Comparison of ENCODE assay signal across 19 cellular contexts in genomic region chr7:77649950-77650349, GRCh38. TPM values are rescaled to one million over a fixed set of nuclear protein-coding genes. Genes with fewer than 3 reads are reported as not detected.
DNase-seq lines count a peak whose midpoint lies in the region; ATAC-seq, FAIRE-seq and TF ChIP-seq lines count a peak whose summit lies in the region.
"Had no signal": no experiment of that assay in that cellular context is flagged by ENCODE, and none has a peak within 500 bp of the region (broad histone marks: within the 10 kb centered on the region; RNA-seq: fewer than 3 reads in every experiment).

No MANE protein-coding gene starts in this region.

- H3K79me2 ChIP-seq in endothelial cell of umbilical vein (ENCODE audit: control insufficient read depth, insufficient read depth, low read length), result no peaks in the 10 kb centered on the region

- no peak for TF ChIP-seq CTCF in endothelial cell of umbilical vein (IDR thresholded peaks at IDR 0.05; ENCODE audit: extremely low read depth in 1 of 2, insufficient read depth in 1 of 2, low read depth in 1 of 2, low read length in 2 of 2)
- TF ChIP-seq CTCF in mesothelial cell of epicardium (IDR thresholded peaks at IDR 0.05; ENCODE audit: unreplicated experiment), result no peak
- TF ChIP-seq CTCF in Calu3 (IDR thresholded peaks at IDR 0.05; ENCODE audit: unreplicated experiment), result no peak
- TF ChIP-seq CTCF in ascending aorta (IDR thresholded peaks at IDR 0.05), result no peak

- no peak overlapping the region for H3K4me3 ChIP-seq in endothelial cell of umbilical vein (replicated peaks in 1 of 3; ENCODE audit: insufficient read depth in 1 of 3, low read depth in 1 of 3, low read length in 3 of 3)
- H3K4me3 ChIP-seq in ascending aorta, result no peak overlapping the region
- H3K4me3 ChIP-seq: vagina had no signal

- no peak for TF ChIP-seq POLR2A in endothelial cell of umbilical vein (IDR thresholded peaks at IDR 0.05; ENCODE audit: low read depth, low read length)

- POLR2A ChIA-PET in endothelial cell of umbilical vein (lab: Charles Lee), result no interaction called here

- H3K36me3 Mint-ChIP-seq in mesothelial cell of epicardium (peaks cover 3% of the 10 kb centered on the region), Calu3 (ENCODE audit: insufficient read depth, unreplicated experiment) (peaks cover 21% of the 10 kb centered on the region)
- H3K36me3 Mint-ChIP-seq: activated naive CD4-positive, alpha-beta T cell treated with anti-CD3 and anti-CD28 coated beads, Interleukin-2, amount 50 U/mL, for 24 hours; naive B cell had no signal

- no peak overlapping the region for H3K9ac ChIP-seq in endothelial cell of umbilical vein (replicated peaks; ENCODE audit: extremely low read depth, insufficient read depth, low read length)

- ATAC-seq in GM21390 (IDR thresholded peaks at IDR 0.05; ENCODE audit: unreplicated experiment), result no peak
- ATAC-seq: effector memory CD8-positive, alpha-beta T cell had no signal

- H4K20me1 ChIP-seq in endothelial cell of umbilical vein (replicated peaks; ENCODE audit: control insufficient read depth, extremely low read depth, insufficient read depth, low read length), result no peaks in the 10 kb centered on the region

- CTCF ChIA-PET in endothelial cell of umbilical vein (lab: Charles Lee), result interaction anchor here (0.8 to 3.0 kb wide), 6 partner anchors 47 to 285 kb away, joined by 3 to 37 read pairs (median 4); partner anchors contain the start of gene RSBN1L
- CTCF ChIA-PET in Calu3 (lab: Charles Lee), result no interaction called here

- no peaks in the 10 kb centered on the region for H3K27me3 Mint-ChIP-seq in mesothelial cell of epicardium (ENCODE audit: low read depth)
- no peaks in the 10 kb centered on the region for H3K27me3 Mint-ChIP-seq in Calu3 (ENCODE audit: unreplicated experiment)
- H3K27me3 Mint-ChIP-seq: activated naive CD4-positive, alpha-beta T cell treated with anti-CD3 and anti-CD28 coated beads, Interleukin-2, amount 50 U/mL, for 24 hours; activated T-cell treated with anti-CD3 and anti-CD28 coated beads, Interleukin-2, amount 50 U/mL, for 24 hours; effector memory CD8-positive, alpha-beta T cell; naive B cell; stimulated activated naive CD8-positive, alpha-beta T cell treated with anti-CD3 and anti-CD28 coated beads, Interleukin-15, Interleukin-2, amounts not matched to agents 100 ng/mL and 50 ng/mL, for 24 hours had no signal

- FAIRE-seq in endothelial cell of umbilical vein (lab: Jason Lieb, UNC), result no peak
- FAIRE-seq: frontal cortex, RCC 7860 had no signal

- no peak overlapping the region for H3K4me3 Mint-ChIP-seq in mesothelial cell of epicardium
- no peak overlapping the region for H3K4me3 Mint-ChIP-seq in Calu3 (ENCODE audit: low read depth, unreplicated experiment)
- H3K4me3 Mint-ChIP-seq: activated naive CD4-positive, alpha-beta T cell treated with anti-CD3 and anti-CD28 coated beads, Interleukin-2, amount 50 U/mL, for 24 hours; activated T-cell treated with anti-CD3 and anti-CD28 coated beads, Interleukin-2, amount 50 U/mL, for 24 hours; effector memory CD8-positive, alpha-beta T cell; naive B cell; stimulated activated naive CD8-positive, alpha-beta T cell treated with anti-CD3 and anti-CD28 coated beads, Interleukin-15, Interleukin-2, amounts not matched to agents 100 ng/mL and 50 ng/mL, for 24 hours had no signal

- H3K27ac Mint-ChIP-seq in mesothelial cell of epicardium, result peak overlapping the region; percentile 85
- no peak overlapping the region for H3K27ac Mint-ChIP-seq in Calu3 (ENCODE audit: unreplicated experiment)
- H3K27ac Mint-ChIP-seq: activated naive CD4-positive, alpha-beta T cell treated with anti-CD3 and anti-CD28 coated beads, Interleukin-2, amount 50 U/mL, for 24 hours; activated T-cell treated with anti-CD3 and anti-CD28 coated beads, Interleukin-2, amount 50 U/mL, for 24 hours; effector memory CD8-positive, alpha-beta T cell; naive B cell; stimulated activated naive CD8-positive, alpha-beta T cell treated with anti-CD3 and anti-CD28 coated beads, Interleukin-15, Interleukin-2, amounts not matched to agents 100 ng/mL and 50 ng/mL, for 24 hours had no signal

- H3K4me1 Mint-ChIP-seq in mesothelial cell of epicardium (peaks cover 12% of the 10 kb centered on the region), Calu3 (ENCODE audit: low read depth, unreplicated experiment) (peaks cover 8% of the 10 kb centered on the region)
- H3K4me1 Mint-ChIP-seq: activated naive CD4-positive, alpha-beta T cell treated with anti-CD3 and anti-CD28 coated beads, Interleukin-2, amount 50 U/mL, for 24 hours had no signal

- no peaks in the 10 kb centered on the region for H3K27me3 ChIP-seq in endothelial cell of umbilical vein (ENCODE audit: control insufficient read depth in 2 of 2, insufficient read depth in 2 of 2, low read length in 2 of 2)
- no peaks in the 10 kb centered on the region for H3K27me3 ChIP-seq in ascending aorta
- H3K27me3 ChIP-seq: vagina had no signal

- H3K4me2 ChIP-seq in endothelial cell of umbilical vein (ENCODE audit: insufficient read depth, low read length), result no peak overlapping the region

- H3K9me3 ChIP-seq in endothelial cell of umbilical vein (replicated peaks; ENCODE audit: control insufficient read depth, insufficient read depth, low read length), result no peaks in the 10 kb centered on the region
- no peaks in the 10 kb centered on the region for H3K9me3 ChIP-seq in ascending aorta
- H3K9me3 ChIP-seq: vagina had no signal

- no TSS peak for BruUV-seq in endothelial cell of umbilical vein (replicated peaks; lab: Mats Ljungman, UMichigan)
- BruUV-seq in Calu3 (replicated peaks; lab: Mats Ljungman, UMichigan), result no TSS peak

- intact Hi-C loops in endothelial cell of umbilical vein (cut with micrococcal nuclease) (loop anchor here (10.0 kb wide), 1 partner anchor 395 kb away; no protein-coding TSS in a partner anchor), Calu3 (cut with micrococcal nuclease; ENCODE audit: unreplicated experiment) (no loop called here), ascending aorta (cut with DNase I) (no loop called here)

- dilution Hi-C loops in endothelial cell of umbilical vein (cut with MboI; ENCODE audit: extremely low pct_ligation_motif_present, low sequenced_read_pairs), result no loop called here

- H3K27ac ChIP-seq in endothelial cell of umbilical vein (ENCODE audit: insufficient read depth, low read depth, low read length) (no peak overlapping the region), ascending aorta (peak overlapping the region in 1 of 2 donors; percentile 12)
- H3K27ac ChIP-seq: vagina had no signal

- H3K9me1 ChIP-seq in endothelial cell of umbilical vein (replicated peaks; ENCODE audit: control insufficient read depth, extremely low read depth, insufficient read depth, low read length), result no peaks in the 10 kb centered on the region

- H3K4me1 ChIP-seq in endothelial cell of umbilical vein (ENCODE audit: control insufficient read depth, extremely low read depth, insufficient read depth, low read length) (no peaks in the 10 kb centered on the region), ascending aorta (no peaks in the 10 kb centered on the region)
- H3K4me1 ChIP-seq: vagina had no signal

- H3K9me3 Mint-ChIP-seq in mesothelial cell of epicardium (no peaks in the 10 kb centered on the region), Calu3 (ENCODE audit: low read depth, unreplicated experiment) (no peaks in the 10 kb centered on the region)
- H3K9me3 Mint-ChIP-seq: activated naive CD4-positive, alpha-beta T cell treated with anti-CD3 and anti-CD28 coated beads, Interleukin-2, amount 50 U/mL, for 24 hours; activated T-cell treated with anti-CD3 and anti-CD28 coated beads, Interleukin-2, amount 50 U/mL, for 24 hours; effector memory CD8-positive, alpha-beta T cell; naive B cell; stimulated activated naive CD8-positive, alpha-beta T cell treated with anti-CD3 and anti-CD28 coated beads, Interleukin-15, Interleukin-2, amounts not matched to agents 100 ng/mL and 50 ng/mL, for 24 hours had no signal

- H2AFZ ChIP-seq in endothelial cell of umbilical vein (ENCODE audit: low read depth, low read length), result no peak overlapping the region

- H3K36me3 ChIP-seq in endothelial cell of umbilical vein (ENCODE audit: control insufficient read depth in 2 of 2, extremely low read depth in 1 of 2, insufficient read depth in 2 of 2, low read length in 2 of 2), result peaks cover 0 to 8% of the 10 kb centered on the region in 2 experiments
- peaks cover 6 to 7% of the 10 kb centered on the region in 2 donors for H3K36me3 ChIP-seq in ascending aorta

- DNase-seq in AG08396 (ENCODE audit: low spot score) (peak; percentile 30), NCI-H226 (peak; percentile 73), endothelial cell of umbilical vein (ENCODE audit: low read depth, low spot score) (peak; percentile 16), mesothelial cell of epicardium (ENCODE audit: low spot score in 2 of 2, unreplicated experiment in 2 of 2) (no peak), Calu3 (no peak), OCI-M1 (lab: John Stamatoyannopoulos, UW) (no peak), ascending aorta (ENCODE audit: low spot score in 2 of 2) (no peak)
- DNase-seq: activated T-cell treated with anti-CD3 and anti-CD28 coated beads, Interleukin-2, amount 50 U/mL, for 24 hours; central memory CD4-positive, alpha-beta T cell; effector memory CD8-positive, alpha-beta T cell; naive B cell; NCI-H748 treated with DMSO at 0.1 percent for 48 hours; stimulated activated CD4-positive, alpha-beta T cell treated with anti-CD3 and anti-CD28 coated beads, Interleukin-15, amount 100 ng/mL, for 24 hours had no signal

TF ChIP-seq in endothelial cell of umbilical vein, 7 proteins besides CTCF, POLR2A, EP300 and RAD21 (continues in another document):
- TF ChIP-seq, protein P1, sequence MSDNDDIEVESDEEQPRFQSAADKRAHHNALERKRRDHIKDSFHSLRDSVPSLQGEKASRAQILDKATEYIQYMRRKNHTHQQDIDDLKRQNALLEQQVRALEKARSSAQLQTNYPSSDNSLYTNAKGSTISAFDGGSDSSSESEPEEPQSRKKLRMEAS (IDR thresholded peaks at IDR 0.05; ENCODE audit: insufficient read depth, insufficient read length), result no peak
- TF ChIP-seq JUN (IDR thresholded peaks at IDR 0.05; ENCODE audit: borderline replicate concordance, insufficient read depth, insufficient read length, low read depth), result no peak
- no peak for TF ChIP-seq FOS (IDR thresholded peaks at IDR 0.05; ENCODE audit: borderline replicate concordance, insufficient read depth, low read length)
- TF ChIP-seq MYC (IDR thresholded peaks at IDR 0.05; ENCODE audit: low read depth, low read length), result no peak
- no peak for TF ChIP-seq POLR2AphosphoS5 (IDR thresholded peaks at IDR 0.05; ENCODE audit: insufficient read depth, low read depth, low read length)

RNA-seq across cellular contexts. Expression of gene RSBN1L, which starts 46.3 kb away (rescaled TPM):
- total RNA-seq in endothelial cell of umbilical vein (13.1 and 13.3 TPM in 2 replicates), mesothelial cell of epicardium (23.4 to 26.7 TPM (median 26.5 TPM) in 3 replicates), Calu3 (2022) (15.9 and 16.7 TPM in 2 replicates), ascending aorta (12.8 TPM)
- polyA plus RNA-seq in endothelial cell of umbilical vein, result 3.0 and 3.4 TPM in 2 replicates
- polyA plus RNA-seq in endothelial cell of umbilical vein (2011; cell fraction: cytosol; rRNA removed), result 4.3 and 4.5 TPM in 2 replicates
- 7.1 and 9.2 TPM in 2 replicates for polyA plus RNA-seq in endothelial cell of umbilical vein (2011; cell fraction: nucleus; rRNA removed)
- 6.7 and 11.1 TPM in 2 replicates for polyA plus RNA-seq in endothelial cell of umbilical vein (2012)
- polyA minus RNA-seq in endothelial cell of umbilical vein, result 8.3 and 10.1 TPM in 2 replicates
- 16.0 TPM for polyA minus RNA-seq in endothelial cell of umbilical vein (2011; cell fraction: cytosol; rRNA and poly(A)+ RNA removed)
- polyA minus RNA-seq in endothelial cell of umbilical vein (2011; cell fraction: nucleus; rRNA and poly(A)+ RNA removed), result 9.2 and 12.3 TPM in 2 replicates

Comparison
In these comparisons a context has a peak if more than half of its experiments do, and no peak if none do; other contexts are left out.
1. DNase-seq: peak in AG08396 (single experiment), NCI-H226 (single experiment) and endothelial cell of umbilical vein (single experiment); none in mesothelial cell of epicardium (0 of 2), Calu3 (single experiment), OCI-M1 (single experiment) and ascending aorta (0 of 2).